In the genomic region with DNA sequence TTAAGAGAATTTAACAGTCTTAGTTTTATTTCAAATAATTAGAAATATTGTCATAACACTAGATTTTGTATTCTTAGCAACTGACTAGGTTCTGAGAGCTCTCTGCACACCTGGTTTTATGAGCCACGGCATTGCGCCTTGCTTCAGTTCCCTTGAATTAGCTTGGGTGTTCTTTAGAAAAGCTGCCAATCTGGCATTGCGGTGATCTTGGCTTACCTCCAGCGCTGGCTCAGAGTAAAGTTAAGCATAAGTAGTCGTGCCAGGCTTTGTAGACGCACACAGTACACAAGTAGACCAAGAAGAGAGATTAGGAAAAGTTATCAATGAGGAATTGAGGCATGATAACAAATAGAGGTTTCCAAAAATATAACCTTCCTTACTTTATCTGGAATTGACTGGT, we compare ENCODE assay signal across 15 cellular contexts. TPM values are rescaled to one million over a fixed set of nuclear protein-coding genes. Genes with fewer than 3 reads are reported as not detected.
DNase-seq lines count a peak whose midpoint lies in the region; ATAC-seq and TF ChIP-seq lines count a peak whose summit lies in the region.
"Had no signal": no experiment of that assay in that cellular context is flagged by ENCODE, and none has a peak within 500 bp of the region (broad histone marks: within the 10 kb centered on the region; RNA-seq: fewer than 3 reads in every experiment).

No MANE protein-coding gene starts in this region.

- H3K4me1 ChIP-seq in right cardiac atrium (ENCODE audit: control insufficient read depth, insufficient read depth, low read length), result peaks cover 2% of the 10 kb centered on the region
- peaks cover 0 to 5% (median 0%) of the 10 kb centered on the region in 4 donors for H3K4me1 ChIP-seq in sigmoid colon
- H3K4me1 ChIP-seq in tibial nerve, result no peaks in the 10 kb centered on the region

- H3K4me1 Mint-ChIP-seq in T-helper 17 cell, result no peaks in the 10 kb centered on the region
- no peaks in the 10 kb centered on the region for H3K4me1 Mint-ChIP-seq in activated CD8-positive, alpha-beta T cell treated with anti-CD3 and anti-CD28 coated beads, Interleukin-2, amount 10 ng/mL, durations not matched to agents 7 days and 5 days (ENCODE audit: low read depth)
- H3K4me1 Mint-ChIP-seq: brain, H9 had no signal

- H3K27me3 ChIP-seq in right cardiac atrium (ENCODE audit: control insufficient read depth, insufficient read depth), result no peaks in the 10 kb centered on the region
- no peaks in the 10 kb centered on the region for H3K27me3 ChIP-seq in sigmoid colon
- H3K27me3 ChIP-seq in tibial nerve, result no peaks in the 10 kb centered on the region

- H3K9me3 ChIP-seq in T-helper 17 cell (ENCODE audit: control insufficient read depth, low read length, poor library complexity, severe bottlenecking) (no peaks in the 10 kb centered on the region), right cardiac atrium (ENCODE audit: control insufficient read depth, low read length) (no peaks in the 10 kb centered on the region), sigmoid colon (no peaks in the 10 kb centered on the region), tibial nerve (no peaks in the 10 kb centered on the region)

- peak overlapping the region; percentile 72 for H3K27ac Mint-ChIP-seq in T-helper 17 cell
- H3K27ac Mint-ChIP-seq in activated CD8-positive, alpha-beta T cell treated with anti-CD3 and anti-CD28 coated beads, Interleukin-2, amount 10 ng/mL, durations not matched to agents 7 days and 5 days, result no peak overlapping the region
- H3K27ac Mint-ChIP-seq: H9 had no signal

- intact Hi-C loops in right cardiac atrium (cut with DNase I) (no loop called here), sigmoid colon (cut with DNase I) (no loop called here)

- WGBS in right cardiac atrium, result 51% methylated on average over 6 of the region's 6 CpGs
- WGBS in sigmoid colon, 2 donors, result 27 to 72% methylated on average over 6 of the region's 6 CpGs
- WGBS in tibial nerve, 2 donors, result 83 to 85% methylated on average over 6 of the region's 6 CpGs

- H3K9me3 Mint-ChIP-seq in activated CD8-positive, alpha-beta T cell treated with anti-CD3 and anti-CD28 coated beads, Interleukin-2, amount 10 ng/mL, durations not matched to agents 7 days and 5 days (ENCODE audit: insufficient read depth), result no peaks in the 10 kb centered on the region
- H3K9me3 Mint-ChIP-seq: brain; H9; naive thymus-derived CD8-positive, alpha-beta T cell had no signal

- CTCF ChIA-PET in activated CD8-positive, alpha-beta T cell treated with anti-CD3 and anti-CD28 coated beads, Interleukin-2, amount 10 ng/mL, durations not matched to agents 7 days and 5 days (lab: Charles Lee), result interaction anchor here (1.4 to 3.9 kb wide), 5 partner anchors 10 to 51 kb away, joined by 4 to 18 read pairs (median 4); no protein-coding TSS in a partner anchor

- no peak for TF ChIP-seq POLR2A in sigmoid colon (IDR thresholded peaks at IDR 0.05)
- no peak for TF ChIP-seq POLR2A in tibial nerve (IDR thresholded peaks at IDR 0.05)

- TF ChIP-seq CTCF in sigmoid colon (IDR thresholded peaks at IDR 0.05), result no peak
- no peak for TF ChIP-seq CTCF in tibial nerve (IDR thresholded peaks at IDR 0.05)

- H3K27me3 Mint-ChIP-seq in T-helper 17 cell, result no peaks in the 10 kb centered on the region
- no peaks in the 10 kb centered on the region for H3K27me3 Mint-ChIP-seq in activated CD8-positive, alpha-beta T cell treated with anti-CD3 and anti-CD28 coated beads, Interleukin-2, amount 10 ng/mL, durations not matched to agents 7 days and 5 days (ENCODE audit: low read depth)
- H3K27me3 Mint-ChIP-seq: brain; naive thymus-derived CD8-positive, alpha-beta T cell had no signal

- peaks cover 5% of the 10 kb centered on the region for H3K36me3 Mint-ChIP-seq in T-helper 17 cell (ENCODE audit: low read depth)
- peaks cover 61% of the 10 kb centered on the region for H3K36me3 Mint-ChIP-seq in activated CD8-positive, alpha-beta T cell treated with anti-CD3 and anti-CD28 coated beads, Interleukin-2, amount 10 ng/mL, durations not matched to agents 7 days and 5 days (ENCODE audit: low read depth)

- peak; percentile 67 for DNase-seq in NCI-H1105 treated with DMSO at 0.1 percent for 48 hours (lab: John Stamatoyannopoulos, UW)
- DNase-seq in T-helper 17 cell, result no peak
- DNase-seq in right cardiac atrium, result peak; percentile 49 to 76 (median 72)
- DNase-seq in sigmoid colon, result peak; percentile 77
- no peak for DNase-seq in tibial nerve (ENCODE audit: low spot score in 2 of 2)
- no peak for DNase-seq in activated CD8-positive, alpha-beta T cell treated with anti-CD3 and anti-CD28 coated beads, Interleukin-2, amount 10 ng/mL, durations not matched to agents 7 days and 5 days
- DNase-seq: H9; IMR-90; naive thymus-derived CD8-positive, alpha-beta T cell; SIG-M5 had no signal

- H3K4me3 ChIP-seq in right cardiac atrium (ENCODE audit: low read length), result no peak overlapping the region
- H3K4me3 ChIP-seq in sigmoid colon, result no peak overlapping the region
- no peak overlapping the region for H3K4me3 ChIP-seq in tibial nerve

- TF ChIP-seq EP300 in sigmoid colon (IDR thresholded peaks at IDR 0.05), result no peak
- no peak for TF ChIP-seq EP300 in tibial nerve (IDR thresholded peaks at IDR 0.05)

- H3K27ac ChIP-seq in right cardiac atrium (ENCODE audit: low read length), result no peak overlapping the region
- H3K27ac ChIP-seq in sigmoid colon, result no peak overlapping the region
- H3K27ac ChIP-seq in tibial nerve, result no peak overlapping the region

- ATAC-seq in T-helper 17 cell (no peak), right cardiac atrium (peak; percentile 50 to 72), HG03378 (IDR thresholded peaks at IDR 0.05; ENCODE audit: unreplicated experiment) (no peak), GM18909 (IDR thresholded peaks at IDR 0.05; ENCODE audit: poor library complexity, unreplicated experiment) (no peak)
- ATAC-seq in activated CD8-positive, alpha-beta T cell treated with anti-CD3 and anti-CD28 coated beads, Interleukin-2, amount 10 ng/mL, durations not matched to agents 7 days and 5 days, result no peak
- ATAC-seq: naive thymus-derived CD8-positive, alpha-beta T cell had no signal

- H3K36me3 ChIP-seq in sigmoid colon, result peaks cover 12 to 94% (median 24%) of the 10 kb centered on the region in 4 donors
- peaks cover 0 to 91% (median 4%) of the 10 kb centered on the region in 3 donors for H3K36me3 ChIP-seq in tibial nerve

- POLR2A ChIA-PET in activated CD8-positive, alpha-beta T cell treated with anti-CD3 and anti-CD28 coated beads, Interleukin-2, amount 10 ng/mL, durations not matched to agents 7 days and 5 days (lab: Charles Lee), result interaction anchor here (1.1 kb wide), 1 partner anchor 46 kb away, joined by 3 read pairs; no protein-coding TSS in a partner anchor

- no peak overlapping the region for H3K4me3 Mint-ChIP-seq in T-helper 17 cell
- H3K4me3 Mint-ChIP-seq in activated CD8-positive, alpha-beta T cell treated with anti-CD3 and anti-CD28 coated beads, Interleukin-2, amount 10 ng/mL, durations not matched to agents 7 days and 5 days, result no peak overlapping the region
- H3K4me3 Mint-ChIP-seq: H9; naive thymus-derived CD8-positive, alpha-beta T cell had no signal

RNA-seq across cellular contexts. Expression of a gene that starts 45.7 kb away (rescaled TPM):
- total RNA-seq in T-helper 17 cell (100 to 1,000 TPM in 1 of 2 donors, 10 to 100 TPM in 1; 92.5 to 124 TPM), right cardiac atrium (10 to 100 TPM; 29.2 to 35.1 (median 32.7) TPM), sigmoid colon (10 to 100 TPM; 33.0 to 54.2 (median 37.3) TPM), tibial nerve (10 to 100 TPM; 37.8 to 47.5 (median 43.9) TPM)
- polyA plus RNA-seq in right cardiac atrium (22.4 TPM), sigmoid colon (10 to 100 TPM; 11.4 to 23.9 (median 14.6) TPM)
- total RNA-seq in activated CD8-positive, alpha-beta T cell treated with anti-CD3 and anti-CD28 coated beads, Interleukin-2, amount 10 ng/mL, durations not matched to agents 7 days and 5 days, result 10 to 100 TPM; 77.8 to 85.4 TPM

RNA-seq across cellular contexts. Expression of a gene that starts 52.4 kb away (rescaled TPM):
- total RNA-seq in T-helper 17 cell (not detected), right cardiac atrium (not detected), sigmoid colon (under 1 TPM in 1 of 4 donors, not detected in 3; 0.36 TPM), tibial nerve (not detected)
- polyA plus RNA-seq in right cardiac atrium (not detected), sigmoid colon (not detected)
- not detected for total RNA-seq in activated CD8-positive, alpha-beta T cell treated with anti-CD3 and anti-CD28 coated beads, Interleukin-2, amount 10 ng/mL, durations not matched to agents 7 days and 5 days
- total RNA-seq: endothelial cell of umbilical vein; H9; IMR-90; naive thymus-derived CD8-positive, alpha-beta T cell; NCI-H460 had no signal
- polyA plus RNA-seq: endothelial cell of umbilical vein, IMR-90 had no signal

Comparison
In these comparisons a context has a peak if more than half of its experiments do, and no peak if none do; other contexts are left out.
1. DNase-seq: peak in NCI-H1105 treated with DMSO at 0.1 percent for 48 hours (single experiment), right cardiac atrium (3 of 3) and sigmoid colon (single experiment); none in T-helper 17 cell (0 of 3), tibial nerve (0 of 2) and activated CD8-positive, alpha-beta T cell treated with anti-CD3 and anti-CD28 coated beads, Interleukin-2, amount 10 ng/mL, durations not matched to agents 7 days and 5 days (single experiment).
2. ATAC-seq: peak in right cardiac atrium (2 of 2); none in T-helper 17 cell (single experiment), HG03378 (single experiment), GM18909 (single experiment) and activated CD8-positive, alpha-beta T cell treated with anti-CD3 and anti-CD28 coated beads, Interleukin-2, amount 10 ng/mL, durations not matched to agents 7 days and 5 days (single experiment).